1 cellular context compared by ENCODE assay signal in genomic region chr1:40711465-40712404, GRCh38.
TF ChIP-seq lines count a peak whose summit lies in the region.

No MANE protein-coding gene starts in this region.

TF ChIP-seq in SK-N-SH, 30 proteins besides CTCF, POLR2A, EP300 and RAD21 (continued from another document):
- peak; percentile 28; the same call in 1 of the 2 replicates for TF ChIP-seq TCF12 (IDR thresholded peaks at IDR 0.05)
- 0 out of 2 replicates have a peak, but pooled peaks have one; percentile 12 for TF ChIP-seq REST (IDR thresholded peaks at IDR 0.05; ENCODE audit: low read depth, low read length)
- TF ChIP-seq NFIC (IDR thresholded peaks at IDR 0.05; ENCODE audit: borderline replicate concordance), result peak; percentile 79
- no peak for TF ChIP-seq JUND (IDR thresholded peaks at IDR 0.05)
- TF ChIP-seq MAX (IDR thresholded peaks at IDR 0.05; ENCODE audit: low read depth), result peak; percentile 48; the same call in 1 of the 2 replicates
- TF ChIP-seq FOSL2 (IDR thresholded peaks at IDR 0.05; ENCODE audit: borderline replicate concordance, low read depth), result peak; percentile 48
